ENCODE assay signal across 11 cellular contexts in the genomic region with DNA sequence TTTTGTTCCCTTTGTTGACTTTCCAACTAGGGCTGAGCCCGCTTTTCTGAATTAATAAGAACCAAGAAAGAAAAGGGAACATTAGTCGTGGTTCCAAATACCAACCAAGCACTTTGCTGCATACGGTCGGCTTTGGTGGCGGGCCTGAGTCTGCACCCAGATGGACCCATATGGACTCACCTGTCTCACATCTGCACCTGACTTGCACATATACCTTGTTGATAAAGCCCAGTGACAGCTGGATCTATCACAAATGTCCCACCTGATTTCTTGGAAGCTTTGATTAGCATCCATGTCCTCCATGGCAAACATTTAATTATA. TPM values are rescaled to one million over a fixed set of nuclear protein-coding genes. Genes with fewer than 3 reads are reported as not detected.
DNase-seq lines count a peak whose midpoint lies in the region; ATAC-seq, FAIRE-seq and TF ChIP-seq lines count a peak whose summit lies in the region.
"Had no signal": no experiment of that assay in that cellular context is flagged by ENCODE, and none has a peak within 500 bp of the region (broad histone marks: within the 10 kb centered on the region; RNA-seq: fewer than 3 reads in every experiment).

No MANE protein-coding gene starts in this region.

- CTCF ChIA-PET in activated CD4-positive, alpha-beta T cell treated with anti-CD3 and anti-CD28 coated beads for 36 hours (lab: Charles Lee) = interaction anchor here (0.6 to 2.1 kb wide), 10 partner anchors 9 to 503 kb away, joined by 3 to 9 read pairs (median 4); partner anchors contain the start of gene TPD52L1
- CTCF ChIA-PET in GM12878 (lab: Yijun Ruan, JAX) = interaction anchor here (0.8 to 4.2 kb wide), 12 partner anchors 10 to 765 kb away, joined by 3 to 31 read pairs (median 4); partner anchors contain the start of gene TPD52L1

- no peak overlapping the region for H3K4me2 ChIP-seq in GM12878 (ENCODE audit: control insufficient read depth, insufficient read depth)

- H3K79me2 ChIP-seq in GM12878 (ENCODE audit: control insufficient read depth, insufficient read depth, low read length) = no peaks in the 10 kb centered on the region

- no peak for FAIRE-seq in GM12878 (lab: Jason Lieb, UNC)

- in situ Hi-C loops in GM12878 (cut with MboI) = no loop called here

- intact Hi-C loops in activated CD4-positive, alpha-beta T cell treated with anti-CD3 and anti-CD28 coated beads for 36 hours (cut with DNase I, micrococcal nuclease) = no loop called here
- intact Hi-C loops in activated CD4-positive, alpha-beta T cell treated with anti-CD3 and anti-CD28 coated beads, Interleukin-2, amount 10 ng/mL, durations not matched to agents 24 days and 14 days (cut with micrococcal nuclease) = loop anchor here (2.0 to 5.0 kb wide), 2 partner anchors 110 to 576 kb away; partner anchors contain the start of gene HDDC2
- intact Hi-C loops in GM12878 (cut with micrococcal nuclease; ENCODE audit: unreplicated experiment) = loop anchor here (5.0 to 10.0 kb wide), 2 partner anchors 120 to 572 kb away; no protein-coding TSS in a partner anchor

- H3K27ac Mint-ChIP-seq in activated CD4-positive, alpha-beta T cell treated with anti-CD3 and anti-CD28 coated beads for 36 hours = no peak overlapping the region
- no peak overlapping the region for H3K27ac Mint-ChIP-seq in activated CD4-positive, alpha-beta T cell treated with anti-CD3 and anti-CD28 coated beads, Interleukin-2, amount 10 ng/mL, durations not matched to agents 24 days and 14 days
- no peak overlapping the region for H3K27ac Mint-ChIP-seq in nephron progenitor cell
- H3K27ac Mint-ChIP-seq: activated naive CD4-positive, alpha-beta T cell treated with anti-CD3 and anti-CD28 coated beads, Interleukin-2, amount 50 U/mL, for 24 hours; T-helper 1 cell treated with Interleukin-12 subunit alpha and Interleukin-12 subunit beta and Interleukin-4 antibody, amounts not matched to agents 30 μg/mL and 1 μg/mL, for 36 hours had no signal

- peak; percentile 8 for ATAC-seq in activated CD4-positive, alpha-beta T cell treated with anti-CD3 and anti-CD28 coated beads for 36 hours
- peak; percentile 9 for ATAC-seq in HG02970 (IDR thresholded peaks at IDR 0.05; ENCODE audit: low FRiP score, unreplicated experiment)
- ATAC-seq in GM12878 = peak; percentile 17; the same call in 2 of the 3 replicates
- no peak for ATAC-seq in GM18505 (IDR thresholded peaks at IDR 0.05; ENCODE audit: unreplicated experiment)

- no peak overlapping the region for H3K27ac ChIP-seq in GM12878 (ENCODE audit: control insufficient read depth, insufficient read depth)
- peak overlapping the region in 12 of 21 experiments; percentile 3 to 72 (median 32) for H3K27ac ChIP-seq in skin epidermis
- H3K27ac ChIP-seq: tibial nerve had no signal

- TF ChIP-seq CTCF in GM12878 (IDR thresholded peaks at IDR 0.05 in 2 of 3, conservative IDR thresholded peaks at IDR 0.05 in 1 of 3; ENCODE audit: control insufficient read depth in 2 of 3, extremely low read depth in 1 of 3, insufficient read depth in 1 of 3, low read depth in 3 of 3, low read length in 3 of 3) (no peak), nephron progenitor cell (IDR thresholded peaks at IDR 0.05) (no peak)

- H3K27me3 Mint-ChIP-seq in activated CD4-positive, alpha-beta T cell treated with anti-CD3 and anti-CD28 coated beads for 36 hours = peaks cover 2% of the 10 kb centered on the region
- H3K27me3 Mint-ChIP-seq in activated CD4-positive, alpha-beta T cell treated with anti-CD3 and anti-CD28 coated beads, Interleukin-2, amount 10 ng/mL, durations not matched to agents 24 days and 14 days = peaks cover 19% of the 10 kb centered on the region
- H3K27me3 Mint-ChIP-seq in nephron progenitor cell (ENCODE audit: low read depth, poor library complexity) = peaks cover 2% of the 10 kb centered on the region
- H3K27me3 Mint-ChIP-seq: activated naive CD4-positive, alpha-beta T cell treated with anti-CD3 and anti-CD28 coated beads, Interleukin-2, amount 50 U/mL, for 24 hours had no signal

- DNase-seq in activated CD4-positive, alpha-beta T cell treated with anti-CD3 and anti-CD28 coated beads for 36 hours = no peak
- DNase-seq in activated CD4-positive, alpha-beta T cell treated with anti-CD3 and anti-CD28 coated beads, Interleukin-2, amount 10 ng/mL, durations not matched to agents 24 days and 14 days = no peak
- DNase-seq in GM12878 (ENCODE audit: low read depth, low spot score) (no peak), nephron progenitor cell (no peak), NCI-H2029 treated with DMSO at 0.1 percent for 48 hours (lab: John Stamatoyannopoulos, UW) (no peak)

- RAD21 ChIA-PET in GM12878 (lab: Charles Lee; ENCODE audit: unreplicated experiment) = interaction anchor here (1.0 to 1.1 kb wide), 3 partner anchors 108 to 562 kb away, joined by 3 to 4 read pairs (median 3); no protein-coding TSS in a partner anchor

- BruUV-seq in GM12878 (replicated peaks; lab: Mats Ljungman, UMichigan) = no TSS peak

- TF ChIP-seq RAD21 in GM12878 (IDR thresholded peaks at IDR 0.05; ENCODE audit: insufficient read depth, low read depth, low read length) = no peak

- H3K4me1 ChIP-seq in GM12878 (ENCODE audit: control insufficient read depth, insufficient read depth, low read length) = no peaks in the 10 kb centered on the region

- no peak overlapping the region for H2AFZ ChIP-seq in GM12878 (ENCODE audit: control insufficient read depth, low read depth, low read length)

- no peak overlapping the region for H3K4me3 ChIP-seq in GM12878
- H3K4me3 ChIP-seq in skin epidermis = no peak overlapping the region
- H3K4me3 ChIP-seq: tibial nerve had no signal

- no peak for TF ChIP-seq POLR2A in GM12878 (IDR thresholded peaks at IDR 0.05; ENCODE audit: low read depth, low read length)
- no peak for TF ChIP-seq POLR2A in GM18505 (IDR thresholded peaks at IDR 0.05; ENCODE audit: borderline replicate concordance, extremely low read depth, insufficient read depth, insufficient read length)

- no peak for TF ChIP-seq EP300 in GM12878 (IDR thresholded peaks at IDR 0.05; ENCODE audit: borderline replicate concordance in 1 of 2, control insufficient read depth in 1 of 2, low read depth in 2 of 2, low read length in 2 of 2)

- H3K9ac ChIP-seq in GM12878 (ENCODE audit: control insufficient read depth, insufficient read depth, low read length) = no peak overlapping the region

- H3K36me3 Mint-ChIP-seq in activated CD4-positive, alpha-beta T cell treated with anti-CD3 and anti-CD28 coated beads for 36 hours (ENCODE audit: low read depth) = no peaks in the 10 kb centered on the region
- H3K36me3 Mint-ChIP-seq in activated CD4-positive, alpha-beta T cell treated with anti-CD3 and anti-CD28 coated beads, Interleukin-2, amount 10 ng/mL, durations not matched to agents 24 days and 14 days (ENCODE audit: low read depth) = no peaks in the 10 kb centered on the region
- no peaks in the 10 kb centered on the region for H3K36me3 Mint-ChIP-seq in nephron progenitor cell (ENCODE audit: low read depth)
- H3K36me3 Mint-ChIP-seq: activated naive CD4-positive, alpha-beta T cell treated with anti-CD3 and anti-CD28 coated beads, Interleukin-2, amount 50 U/mL, for 24 hours had no signal

- no peaks in the 10 kb centered on the region for H3K36me3 ChIP-seq in GM12878 (ENCODE audit: control insufficient read depth in 2 of 2, insufficient read depth in 2 of 2, low read length in 1 of 2)
- H3K36me3 ChIP-seq: tibial nerve had no signal

- H4K20me1 ChIP-seq in GM12878 (ENCODE audit: control insufficient read depth, insufficient read depth) = no peaks in the 10 kb centered on the region

- POLR2A ChIA-PET in activated CD4-positive, alpha-beta T cell treated with anti-CD3 and anti-CD28 coated beads for 36 hours (lab: Charles Lee) = no interaction called here
- POLR2A ChIA-PET in GM12878 (lab: Charles Lee) = no interaction called here

- no peaks in the 10 kb centered on the region for H3K9me3 Mint-ChIP-seq in activated CD4-positive, alpha-beta T cell treated with anti-CD3 and anti-CD28 coated beads for 36 hours (ENCODE audit: low read depth)
- no peaks in the 10 kb centered on the region for H3K9me3 Mint-ChIP-seq in activated CD4-positive, alpha-beta T cell treated with anti-CD3 and anti-CD28 coated beads, Interleukin-2, amount 10 ng/mL, durations not matched to agents 24 days and 14 days
- H3K9me3 Mint-ChIP-seq in nephron progenitor cell = no peaks in the 10 kb centered on the region
- H3K9me3 Mint-ChIP-seq: activated naive CD4-positive, alpha-beta T cell treated with anti-CD3 and anti-CD28 coated beads, Interleukin-2, amount 50 U/mL, for 24 hours; T-helper 1 cell treated with Interleukin-12 subunit alpha and Interleukin-12 subunit beta and Interleukin-4 antibody, amounts not matched to agents 30 μg/mL and 1 μg/mL, for 36 hours had no signal

- 72% methylated on average over 5 of the region's 5 CpGs for WGBS in GM12878 (ENCODE audit: insufficient coverage, insufficient replicate concordance, low lambda C conversion rate, missing lambda C conversion rate)

- no peaks in the 10 kb centered on the region for H3K27me3 ChIP-seq in GM12878 (replicated peaks in 1 of 2; ENCODE audit: control insufficient read depth in 2 of 2, insufficient read depth in 2 of 2, low read length in 1 of 2)
- H3K27me3 ChIP-seq: tibial nerve had no signal

- no peak overlapping the region for H3K4me3 Mint-ChIP-seq in activated CD4-positive, alpha-beta T cell treated with anti-CD3 and anti-CD28 coated beads for 36 hours
- H3K4me3 Mint-ChIP-seq in activated CD4-positive, alpha-beta T cell treated with anti-CD3 and anti-CD28 coated beads, Interleukin-2, amount 10 ng/mL, durations not matched to agents 24 days and 14 days = no peak overlapping the region
- no peak overlapping the region for H3K4me3 Mint-ChIP-seq in nephron progenitor cell
- H3K4me3 Mint-ChIP-seq: activated naive CD4-positive, alpha-beta T cell treated with anti-CD3 and anti-CD28 coated beads, Interleukin-2, amount 50 U/mL, for 24 hours; T-helper 1 cell treated with Interleukin-12 subunit alpha and Interleukin-12 subunit beta and Interleukin-4 antibody, amounts not matched to agents 30 μg/mL and 1 μg/mL, for 36 hours had no signal

- H3K4me1 Mint-ChIP-seq in activated CD4-positive, alpha-beta T cell treated with anti-CD3 and anti-CD28 coated beads for 36 hours = peaks cover 3% of the 10 kb centered on the region
- peaks cover 2% of the 10 kb centered on the region for H3K4me1 Mint-ChIP-seq in activated CD4-positive, alpha-beta T cell treated with anti-CD3 and anti-CD28 coated beads, Interleukin-2, amount 10 ng/mL, durations not matched to agents 24 days and 14 days
- H3K4me1 Mint-ChIP-seq in nephron progenitor cell = peaks cover 22% of the 10 kb centered on the region

- no peaks in the 10 kb centered on the region for H3K9me3 ChIP-seq in GM12878 (replicated peaks; ENCODE audit: control insufficient read depth, insufficient read depth, low read length)
- H3K9me3 ChIP-seq: tibial nerve had no signal

- SMC1A ChIA-PET in GM12878 (lab: Charles Lee; ENCODE audit: uncharacterized antibody, unreplicated experiment) = interaction anchor here (0.6 to 0.7 kb wide), 2 partner anchors 119 to 321 kb away, joined by 3 read pairs; no protein-coding TSS in a partner anchor

RNA-seq across cellular contexts. Expression of gene TPD52L1, which starts 39.0 kb away (rescaled TPM):
- 1 to 10 TPM in 1 of 2 experiments, under 1 TPM in 1; 0.89 to 1.4 TPM for total RNA-seq in activated CD4-positive, alpha-beta T cell treated with anti-CD3 and anti-CD28 coated beads for 36 hours
- total RNA-seq in activated CD4-positive, alpha-beta T cell treated with anti-CD3 and anti-CD28 coated beads, Interleukin-2, amount 10 ng/mL, durations not matched to agents 24 days and 14 days = not detected in 2 replicates
- not detected in 2 replicates for total RNA-seq in GM12878 (2013; cell fraction: nucleolus; rRNA removed)
- total RNA-seq in GM12878 (2014; rRNA removed) (0.17 TPM in 1 of 2 replicates, not detected in the other), GM12878 (2014; rRNA removed; fragmentation: Illumina TruSeq; extraction: Trizol) (not detected in 2 replicates), GM12878 (2021) (0.21 and 0.28 TPM in 2 replicates)
- not detected for polyA plus RNA-seq in GM12878 (2011; ENCODE audit: low read depth)
- polyA plus RNA-seq in GM12878 (2011; rRNA removed) (2.6 and 3.3 TPM in 2 replicates), GM12878 (2014; fragmentation: Illumina TruSeq; extraction: Trizol) (0.03 TPM in 1 of 2 replicates, not detected in the other), GM12878 (2014; fragmentation: Nextera tagmentation; extraction: Ambion mirVana) (under 1 TPM; 0.09 to 0.16 TPM), GM12878 (2014; rRNA removed) (0.12 and 0.14 TPM in 2 replicates), GM12878 (2016; fragmentation: Nextera tagmentation; extraction: Ambion mirVana) (not detected)
- 2.3 and 2.6 TPM in 2 replicates for polyA plus RNA-seq in GM12878 (2011; cell fraction: cytosol; rRNA removed)
- 2.2 and 2.7 TPM in 2 replicates for polyA plus RNA-seq in GM12878 (2011; cell fraction: nucleus; rRNA removed)
- polyA plus RNA-seq in GM12878 (2012) = 0.21 TPM in 1 of 2 replicates, not detected in the other
- polyA minus RNA-seq in GM12878 (2011; rRNA and poly(A)+ RNA removed) = 0.31 and 0.51 TPM in 2 replicates
- 0.94 TPM in 1 of 2 replicates, not detected in the other for polyA minus RNA-seq in GM12878 (2011; cell fraction: cytosol; rRNA and poly(A)+ RNA removed)
- 0.85 and 0.96 TPM in 2 replicates for polyA minus RNA-seq in GM12878 (2011; cell fraction: nucleus; rRNA and poly(A)+ RNA removed)

Comparison
In these comparisons a context has a peak if more than half of its experiments do, and no peak if none do; other contexts are left out.
1. intact Hi-C loops: an anchor here in activated CD4-positive, alpha-beta T cell treated with anti-CD3 and anti-CD28 coated beads, Interleukin-2, amount 10 ng/mL, durations not matched to agents 24 days and 14 days (2.0 to 5.0 kb wide) and GM12878 (5.0 to 10.0 kb wide); none called in activated CD4-positive, alpha-beta T cell treated with anti-CD3 and anti-CD28 coated beads for 36 hours.